In the genomic region with DNA sequence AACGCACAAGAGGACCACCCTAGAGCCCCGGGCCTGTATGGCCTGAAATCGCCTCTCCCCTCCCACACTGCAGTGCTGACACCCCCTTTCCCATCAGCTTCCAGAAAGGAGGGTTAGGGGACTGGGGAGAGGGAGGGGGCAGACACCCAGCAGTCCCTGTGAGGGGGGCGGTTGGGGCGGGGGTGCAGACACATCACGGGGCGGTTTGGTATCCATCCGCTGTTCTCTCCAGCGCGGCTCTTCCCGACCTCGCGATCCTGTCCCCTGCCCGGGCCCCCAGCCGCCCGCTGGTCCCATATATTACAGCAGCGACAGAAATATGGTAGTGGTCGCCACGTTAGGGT, we compare ENCODE assay signal across 10 cellular contexts. TPM values are rescaled to one million over a fixed set of nuclear protein-coding genes. Genes with fewer than 3 reads are reported as not detected.
DNase-seq lines count a peak whose midpoint lies in the region; ATAC-seq, FAIRE-seq and TF ChIP-seq lines count a peak whose summit lies in the region.
"Had no signal": no experiment of that assay in that cellular context is flagged by ENCODE, and none has a peak within 500 bp of the region (broad histone marks: within the 10 kb centered on the region; RNA-seq: fewer than 3 reads in every experiment).

No MANE protein-coding gene starts in this region.

- dilution Hi-C loops in keratinocyte (cut with MboI; ENCODE audit: extremely low pct_ligation_motif_present, low sequenced_read_pairs) = no loop called here

- H3K9me1 ChIP-seq in keratinocyte (ENCODE audit: control insufficient read depth, extremely low read depth, insufficient read depth, low read length) = no peaks in the 10 kb centered on the region

- DNase-seq in HFFc6 = no peak
- DNase-seq in astrocyte of the hippocampus (ENCODE audit: low read depth, low spot score) = peak; percentile 15
- DNase-seq in keratinocyte (ENCODE audit: low read depth, low spot score) = no peak
- peak; percentile 71 for DNase-seq in spleen
- no peak for DNase-seq in dermis blood vessel endothelial cell
- DNase-seq in GM12892 (ENCODE audit: insufficient read length) = no peak
- DNase-seq: NCI-H187 treated with DMSO at 0.1 percent for 48 hours; stimulated activated CD4-positive, alpha-beta T cell treated with anti-CD3 and anti-CD28 coated beads, Interleukin-12 subunit alpha, Interleukin-12 subunit beta, amount 100 ng/mL, for 4 hours had no signal

- no peaks in the 10 kb centered on the region; the same call in 1 of the 2 replicates for H3K4me1 Mint-ChIP-seq in HFFc6 (ENCODE audit: low read depth)

- WGBS in spleen, 5 donors = 5 to 37% (median 19%) methylated on average over 14 to 19 of the region's 19 CpGs; no CpG with 5 or more reads in 1 of the 5 donors

- peaks cover 5% of the 10 kb centered on the region for H3K27me3 Mint-ChIP-seq in HFFc6 (ENCODE audit: insufficient read depth)

- peak overlapping the region; percentile 60; the same call in 1 of the 2 replicates for H3K4me3 Mint-ChIP-seq in HFFc6

- no peaks in the 10 kb centered on the region for H3K79me2 ChIP-seq in keratinocyte (ENCODE audit: control insufficient read depth, insufficient read depth, low read length)

- H3K9me3 ChIP-seq in keratinocyte (ENCODE audit: control insufficient read depth, low read depth, low read length) (no peaks in the 10 kb centered on the region), spleen (no peaks in the 10 kb centered on the region)

- H3K4me2 ChIP-seq in keratinocyte (ENCODE audit: control insufficient read depth, extremely low read depth, insufficient read depth, low read depth, low read length) = peak overlapping the region; percentile 73

- peak overlapping the region in 2 of 3 experiments; percentile 20 to 49 for H3K4me3 ChIP-seq in keratinocyte (ENCODE audit: control insufficient read depth in 2 of 3, extremely low read depth in 1 of 3, insufficient read depth in 2 of 3, low read depth in 1 of 3, low read length in 3 of 3)
- H3K4me3 ChIP-seq in spleen = peak overlapping the region in 7 of 8 donors; percentile 35 to 72 (median 44)

- H3K36me3 Mint-ChIP-seq in HFFc6 (ENCODE audit: low read depth) = no peaks in the 10 kb centered on the region

- no peaks in the 10 kb centered on the region for H4K20me1 ChIP-seq in keratinocyte (ENCODE audit: control insufficient read depth, extremely low read depth, insufficient read depth, low read length)

- FAIRE-seq in keratinocyte (lab: Jason Lieb, UNC) (no peak), GM12892 (lab: Jason Lieb, UNC) (no peak)

- H3K9me3 Mint-ChIP-seq in HFFc6 = no peaks in the 10 kb centered on the region

- no peak for TF ChIP-seq POLR2A in spleen (IDR thresholded peaks at IDR 0.05)
- TF ChIP-seq POLR2A in GM12892 (IDR thresholded peaks at IDR 0.05; ENCODE audit: low read depth, low read length) = no peak

- no peak for ATAC-seq in HG02884 (IDR thresholded peaks at IDR 0.05; ENCODE audit: unreplicated experiment)
- no peak for ATAC-seq in GM18520 (IDR thresholded peaks at IDR 0.05; ENCODE audit: unreplicated experiment)

- H3K36me3 ChIP-seq in keratinocyte (ENCODE audit: control insufficient read depth in 2 of 2, extremely low read depth in 1 of 2, insufficient read depth in 2 of 2, low read length in 2 of 2) = no peaks in the 10 kb centered on the region
- H3K36me3 ChIP-seq in spleen = no peaks in the 10 kb centered on the region

- H3K27ac ChIP-seq in keratinocyte (ENCODE audit: control insufficient read depth, insufficient read depth, low read length) (no peak overlapping the region), spleen (no peak overlapping the region)

- intact Hi-C loops in spleen (cut with DNase I; ENCODE audit: low total_unique reads) = loop anchor here (10.0 kb wide), 1 partner anchor 57 kb away; the partner anchor contains the start of gene GPRASP1

- no peak overlapping the region for H3K9ac ChIP-seq in keratinocyte (ENCODE audit: control insufficient read depth, extremely low read depth, insufficient read depth, low read length)

- H3K27ac Mint-ChIP-seq in HFFc6 = no peak overlapping the region

- no peak for TF ChIP-seq CTCF in HFFc6 (IDR thresholded peaks at IDR 0.05)
- TF ChIP-seq CTCF in keratinocyte (optimal IDR thresholded peaks at IDR 0.05 in 1 of 3, IDR thresholded peaks at IDR 0.05 in 1 of 3, conservative IDR thresholded peaks at IDR 0.05 in 1 of 3; ENCODE audit: extremely low read depth in 1 of 3, insufficient read depth in 2 of 3, low read length in 3 of 3) = no peak
- TF ChIP-seq CTCF in spleen (IDR thresholded peaks at IDR 0.05 in 8 of 11, conservative IDR thresholded peaks at IDR 0.05 in 3 of 11) = no peak

- H3K27me3 ChIP-seq in keratinocyte (ENCODE audit: control insufficient read depth, extremely low read depth, insufficient read depth, low read length) (peaks cover 8% of the 10 kb centered on the region), spleen (replicated peaks in 1 of 7) (peaks cover 0 to 19% (median 11%) of the 10 kb centered on the region in 7 donors)

- H2AFZ ChIP-seq in keratinocyte (ENCODE audit: control insufficient read depth, low read length) = peak overlapping the region; percentile 85

- H3K4me1 ChIP-seq in keratinocyte (ENCODE audit: control insufficient read depth, extremely low read depth, insufficient read depth, low read length) = no peaks in the 10 kb centered on the region
- H3K4me1 ChIP-seq in spleen = peaks cover 0 to 8% (median 0%) of the 10 kb centered on the region in 6 donors

RNA-seq across cellular contexts. Expression of gene GPRASP2, which starts 0.4 kb away (rescaled TPM):
- total RNA-seq in HFFc6 (2021; fragmentation: NEBNext Ultra II Directional; extraction: Animal tissue kit (Norgen Biotek cat#: 25700)) = 10 to 100 TPM in 4 of 6 experiments, 1 to 10 TPM in 2; 7.9 to 15.0 (median 12.4) TPM
- polyA plus RNA-seq in keratinocyte = 3.6 to 4.9 TPM (median 3.8 TPM) in 3 replicates
- polyA plus RNA-seq in keratinocyte (2011; ENCODE audit: low read depth) = 2.1 TPM
- 3.4 and 4.5 TPM in 2 replicates for polyA plus RNA-seq in keratinocyte (2011; cell fraction: cytosol; rRNA removed)
- 4.9 and 6.0 TPM in 2 replicates for polyA plus RNA-seq in keratinocyte (2011; cell fraction: nucleus; rRNA removed)
- polyA plus RNA-seq in keratinocyte (2012; ENCODE audit: low replicate concordance) = 3.2 and 4.7 TPM in 2 replicates
- polyA minus RNA-seq in keratinocyte = 1.7 to 6.2 TPM (median 5.3 TPM) in 3 replicates
- 3.3 TPM for polyA minus RNA-seq in keratinocyte (2011; cell fraction: cytosol; rRNA and poly(A)+ RNA removed)
- 2.4 and 5.1 TPM in 2 replicates for polyA minus RNA-seq in keratinocyte (2011; cell fraction: nucleus; rRNA and poly(A)+ RNA removed)
- total RNA-seq in spleen = 10 to 100 TPM in 4 of 7 donors, 1 to 10 TPM in 3; 6.9 to 14.5 (median 10.3) TPM
- polyA plus RNA-seq in spleen = 1 to 10 TPM; 1.7 to 4.4 (median 2.0) TPM
- total RNA-seq in dermis blood vessel endothelial cell = 19.9 and 20.6 TPM in 2 replicates
- 0.36 TPM for polyA plus RNA-seq in GM12892 (2012; ENCODE audit: missing spikeins)

RNA-seq across cellular contexts. Expression of gene GPRASP3, which starts 8.7 kb away (rescaled TPM):
- 1 to 10 TPM; 1.9 to 5.7 (median 5.4) TPM for total RNA-seq in HFFc6 (2021; fragmentation: NEBNext Ultra II Directional; extraction: Animal tissue kit (Norgen Biotek cat#: 25700))
- polyA plus RNA-seq in keratinocyte (3.0 to 3.1 TPM (median 3.0 TPM) in 3 replicates), spleen (under 1 TPM; 0.37 to 0.86 (median 0.47) TPM)
- polyA plus RNA-seq in keratinocyte (2011; ENCODE audit: low read depth) = 1.1 TPM
- 2.2 and 3.4 TPM in 2 replicates for polyA plus RNA-seq in keratinocyte (2011; cell fraction: cytosol; rRNA removed)
- polyA plus RNA-seq in keratinocyte (2011; cell fraction: nucleus; rRNA removed) = 2.9 and 4.1 TPM in 2 replicates
- polyA plus RNA-seq in keratinocyte (2012; ENCODE audit: low replicate concordance) = 1.5 and 2.6 TPM in 2 replicates
- polyA minus RNA-seq in keratinocyte = 1.1 to 4.6 TPM (median 4.5 TPM) in 3 replicates
- 6.5 TPM for polyA minus RNA-seq in keratinocyte (2011; cell fraction: cytosol; rRNA and poly(A)+ RNA removed)
- 3.1 and 6.2 TPM in 2 replicates for polyA minus RNA-seq in keratinocyte (2011; cell fraction: nucleus; rRNA and poly(A)+ RNA removed)
- total RNA-seq in spleen (10 to 100 TPM in 1 of 7 donors, 1 to 10 TPM in 6; 2.2 to 12.8 (median 5.2) TPM), dermis blood vessel endothelial cell (6.0 TPM in 2 replicates)
- 1.4 TPM for polyA plus RNA-seq in GM12892 (2012; ENCODE audit: missing spikeins)

Comparison
In these comparisons a context has a peak if more than half of its experiments do, and no peak if none do; other contexts are left out.
1. DNase-seq: peak in astrocyte of the hippocampus (single experiment) and spleen (single experiment); none in HFFc6 (single experiment), keratinocyte (single experiment), dermis blood vessel endothelial cell (single experiment) and GM12892 (single experiment).